31 cellular contexts compared by ENCODE assay signal in the genomic region with DNA sequence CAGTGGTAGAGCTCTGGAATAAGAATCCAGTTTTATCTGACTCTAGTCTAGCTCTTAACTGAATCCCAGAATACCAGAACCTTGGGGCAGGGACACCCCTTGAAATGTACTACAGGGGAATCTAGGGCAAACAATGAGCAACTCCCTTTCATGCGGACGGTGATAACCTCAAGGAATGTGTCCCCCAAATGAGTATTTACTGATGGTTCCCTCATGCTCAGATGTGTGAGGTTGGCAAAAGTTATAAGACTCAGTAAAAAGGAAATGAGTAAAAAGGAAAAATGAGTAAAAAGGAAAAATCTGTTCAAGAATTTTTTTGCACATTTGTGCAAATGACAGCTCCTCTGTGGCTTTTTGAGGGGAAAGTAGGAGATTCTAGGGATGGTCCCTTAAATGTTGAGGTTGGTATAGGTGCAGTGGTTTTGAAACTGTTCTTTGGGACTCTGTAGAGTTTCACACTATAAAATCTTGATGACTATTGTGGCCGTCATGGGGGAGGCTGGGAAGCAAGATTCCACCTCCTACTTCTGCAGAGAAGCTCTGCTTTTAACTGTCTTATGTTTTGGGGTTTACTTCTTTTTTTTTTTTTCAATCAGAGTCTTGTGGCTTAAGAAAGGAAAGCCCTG. TPM values are rescaled to one million over a fixed set of nuclear protein-coding genes. Genes with fewer than 3 reads are reported as not detected.
"Had no signal": no experiment of that assay in that cellular context is flagged by ENCODE, and none has a peak within 500 bp of the region (broad histone marks: within the 10 kb centered on the region; RNA-seq: fewer than 3 reads in every experiment).

No MANE protein-coding gene starts in this region.

- H3K27me3 ChIP-seq: brain microvascular endothelial cell, dorsolateral prefrontal cortex, hepatocyte had no signal

- H3K9me3 Mint-ChIP-seq: activated CD4-positive, alpha-beta T cell treated with anti-CD3 and anti-CD28 coated beads, Interleukin-2, amount 10 ng/mL, durations not matched to agents 24 days and 14 days; dendritic cell treated with granulocyte-macrophage colony-stimulating factor and Interleukin-4, amounts not matched to agents 40 ng/mL and 50 ng/mL, for 4 days had no signal

- H3K36me3 ChIP-seq: brain microvascular endothelial cell, esophagus muscularis mucosa, gastroesophageal sphincter, heart right ventricle had no signal

- H3K4me2 ChIP-seq: hepatocyte had no signal

- H3K79me2 ChIP-seq: hepatocyte had no signal

- H3K4me3 ChIP-seq: coronary artery, dorsolateral prefrontal cortex, esophagus muscularis mucosa, gastroesophageal sphincter, heart right ventricle, hepatocyte had no signal

- H2AFZ ChIP-seq: hepatocyte had no signal

- H3K27me3 Mint-ChIP-seq: activated CD4-positive, alpha-beta memory T cell treated with anti-CD3 and anti-CD28 coated beads, Interleukin-2, amount 10 ng/mL, durations not matched to agents 7 days and 5 days; activated CD4-positive, alpha-beta T cell treated with anti-CD3 and anti-CD28 coated beads, Interleukin-2, amount 10 ng/mL, durations not matched to agents 24 days and 14 days; activated naive CD4-positive, alpha-beta T cell treated with anti-CD3 and anti-CD28 coated beads, Interleukin-2, amount 10 ng/mL, durations not matched to agents 7 days and 5 days; activated naive CD8-positive, alpha-beta T cell treated with anti-CD3 and anti-CD28 coated beads, Interleukin-2, amount 10 ng/mL, durations not matched to agents 7 days and 5 days; central memory CD8-positive, alpha-beta T cell had no signal

- H3K4me1 Mint-ChIP-seq: activated CD4-positive, alpha-beta memory T cell treated with anti-CD3 and anti-CD28 coated beads, Interleukin-2, amount 10 ng/mL, durations not matched to agents 7 days and 5 days; activated CD4-positive, alpha-beta T cell treated with anti-CD3 and anti-CD28 coated beads, Interleukin-2, amount 10 ng/mL, durations not matched to agents 24 days and 14 days; activated naive CD4-positive, alpha-beta T cell treated with anti-CD3 and anti-CD28 coated beads, Interleukin-2, amount 10 ng/mL, durations not matched to agents 7 days and 5 days; activated naive CD8-positive, alpha-beta T cell treated with anti-CD3 and anti-CD28 coated beads, Interleukin-2, amount 10 ng/mL, durations not matched to agents 7 days and 5 days; central memory CD8-positive, alpha-beta T cell; T-cell had no signal

- ATAC-seq: activated T-cell treated with anti-CD3 and anti-CD28 coated beads, Interleukin-2, amount 50 U/mL, for 4 hours; gastroesophageal sphincter; heart right ventricle; T-cell had no signal

- H3K4me3 Mint-ChIP-seq: activated CD4-positive, alpha-beta memory T cell treated with anti-CD3 and anti-CD28 coated beads, Interleukin-2, amount 10 ng/mL, durations not matched to agents 7 days and 5 days; activated CD4-positive, alpha-beta T cell treated with anti-CD3 and anti-CD28 coated beads, Interleukin-2, amount 10 ng/mL, durations not matched to agents 24 days and 14 days; activated naive CD4-positive, alpha-beta T cell treated with anti-CD3 and anti-CD28 coated beads, Interleukin-2, amount 10 ng/mL, durations not matched to agents 7 days and 5 days; activated naive CD8-positive, alpha-beta T cell treated with anti-CD3 and anti-CD28 coated beads, Interleukin-2, amount 10 ng/mL, durations not matched to agents 7 days and 5 days; activated T-cell treated with anti-CD3 and anti-CD28 coated beads, Interleukin-2, amount 50 U/mL, for 4 hours; activated T-helper 1 cell treated with anti-CD3 and anti-CD28 coated beads, Interleukin-12 subunit alpha, Interleukin-12 subunit beta, Interleukin-2, Interleukin-4 antibody, amounts not matched to agents 30 ng/mL and 10 ng/mL and 1 ng/mL, durations not matched to agents 14 hours and 24 hours and 36 hours; central memory CD8-positive, alpha-beta T cell; dendritic cell treated with granulocyte-macrophage colony-stimulating factor and Interleukin-4, amounts not matched to agents 40 ng/mL and 50 ng/mL, for 4 days; T-cell; T-helper 1 cell treated with Interleukin-12 subunit alpha and Interleukin-12 subunit beta and Interleukin-4 antibody, amounts not matched to agents 30 μg/mL and 1 μg/mL, for 36 hours had no signal

- FAIRE-seq: astrocyte had no signal

- H3K27ac Mint-ChIP-seq: activated CD4-positive, alpha-beta memory T cell treated with anti-CD3 and anti-CD28 coated beads, Interleukin-2, amount 10 ng/mL, durations not matched to agents 7 days and 5 days; activated CD4-positive, alpha-beta T cell treated with anti-CD3 and anti-CD28 coated beads, Interleukin-2, amount 10 ng/mL, durations not matched to agents 24 days and 14 days; activated naive CD4-positive, alpha-beta T cell treated with anti-CD3 and anti-CD28 coated beads, Interleukin-2, amount 10 ng/mL, durations not matched to agents 7 days and 5 days; activated naive CD8-positive, alpha-beta T cell treated with anti-CD3 and anti-CD28 coated beads, Interleukin-2, amount 10 ng/mL, durations not matched to agents 7 days and 5 days; activated T-helper 1 cell treated with anti-CD3 and anti-CD28 coated beads, Interleukin-12 subunit alpha, Interleukin-12 subunit beta, Interleukin-2, Interleukin-4 antibody, amounts not matched to agents 30 ng/mL and 10 ng/mL and 1 ng/mL, durations not matched to agents 14 hours and 24 hours and 36 hours; dendritic cell treated with granulocyte-macrophage colony-stimulating factor and Interleukin-4, amounts not matched to agents 40 ng/mL and 50 ng/mL, for 4 days; T-cell; T-helper 1 cell treated with Interleukin-12 subunit alpha and Interleukin-12 subunit beta and Interleukin-4 antibody, amounts not matched to agents 30 μg/mL and 1 μg/mL, for 36 hours had no signal

- H3K9me3 ChIP-seq: esophagus muscularis mucosa, gastroesophageal sphincter, heart right ventricle had no signal

- H3K4me1 ChIP-seq: esophagus muscularis mucosa, gastroesophageal sphincter, heart right ventricle had no signal

- H3K27ac ChIP-seq: brain microvascular endothelial cell, coronary artery, esophagus muscularis mucosa, gastroesophageal sphincter, heart right ventricle, hepatocyte had no signal

- H3K36me3 Mint-ChIP-seq: activated naive CD4-positive, alpha-beta T cell treated with anti-CD3 and anti-CD28 coated beads, Interleukin-2, amount 10 ng/mL, durations not matched to agents 7 days and 5 days; activated naive CD8-positive, alpha-beta T cell treated with anti-CD3 and anti-CD28 coated beads, Interleukin-2, amount 10 ng/mL, durations not matched to agents 7 days and 5 days; T-cell had no signal

- DNase-seq: activated CD4-positive, alpha-beta memory T cell treated with anti-CD3 and anti-CD28 coated beads, Interleukin-2, amount 10 ng/mL, durations not matched to agents 7 days and 5 days; activated CD4-positive, alpha-beta T cell treated with anti-CD3 and anti-CD28 coated beads, Interleukin-2, amount 10 ng/mL, durations not matched to agents 24 days and 14 days; activated CD4-positive, alpha-beta T cell treated with anti-CD3 and anti-CD28 coated beads, Interleukin-2, amount 50 U/mL, for 4 hours; activated CD4-positive, CD25-positive, alpha-beta regulatory T cell; activated CD4-positive, CD25-positive, alpha-beta regulatory T cell treated with anti-CD3 and anti-CD28 coated beads, Interleukin-2, amount 50 U/mL, for 72 hours; activated CD8-positive, alpha-beta memory T cell treated with anti-CD3 and anti-CD28 coated beads, Interleukin-2, amount 50 U/mL, for 48 hours; activated gamma-delta T cell; activated naive CD4-positive, alpha-beta T cell; activated naive CD4-positive, alpha-beta T cell treated with anti-CD3 and anti-CD28 coated beads, Interleukin-2, amount 10 ng/mL, durations not matched to agents 7 days and 5 days; activated naive CD8-positive, alpha-beta T cell treated with anti-CD3 and anti-CD28 coated beads, Interleukin-2, amount 10 ng/mL, durations not matched to agents 7 days and 5 days; activated T-cell treated with anti-CD3 and anti-CD28 coated beads for 4 hours; activated T-cell treated with anti-CD3 and anti-CD28 coated beads, Interleukin-2, amount 50 U/mL, for 4 hours; amniotic stem cell; anterior cingulate cortex; brain microvascular endothelial cell; dorsolateral prefrontal cortex; effector memory CD4-positive, alpha-beta T cell; erythroblast; foreskin melanocyte; heart right ventricle; SW 1271; T-cell had no signal

RNA-seq across cellular contexts. Expression of gene NRXN3, which starts 58.6 kb away (rescaled TPM):
- total RNA-seq: activated CD4-positive, alpha-beta memory T cell treated with anti-CD3 and anti-CD28 coated beads, Interleukin-2, amount 10 ng/mL, durations not matched to agents 7 days and 5 days; activated CD4-positive, alpha-beta T cell treated with anti-CD3 and anti-CD28 coated beads, Interleukin-2, amount 10 ng/mL, durations not matched to agents 24 days and 14 days; activated naive CD8-positive, alpha-beta T cell treated with anti-CD3 and anti-CD28 coated beads, Interleukin-2, amount 10 ng/mL, durations not matched to agents 7 days and 5 days; activated T-cell treated with anti-CD3 and anti-CD28 coated beads, Interleukin-2, amount 50 U/mL, for 4 hours; activated T-helper 1 cell treated with anti-CD3 and anti-CD28 coated beads, Interleukin-12 subunit alpha, Interleukin-12 subunit beta, Interleukin-2, Interleukin-4 antibody, amounts not matched to agents 30 ng/mL and 10 ng/mL and 1 ng/mL, durations not matched to agents 14 hours and 24 hours and 36 hours; T-cell had no signal
